ENCODE assay signal across 21 cellular contexts in the genomic region with DNA sequence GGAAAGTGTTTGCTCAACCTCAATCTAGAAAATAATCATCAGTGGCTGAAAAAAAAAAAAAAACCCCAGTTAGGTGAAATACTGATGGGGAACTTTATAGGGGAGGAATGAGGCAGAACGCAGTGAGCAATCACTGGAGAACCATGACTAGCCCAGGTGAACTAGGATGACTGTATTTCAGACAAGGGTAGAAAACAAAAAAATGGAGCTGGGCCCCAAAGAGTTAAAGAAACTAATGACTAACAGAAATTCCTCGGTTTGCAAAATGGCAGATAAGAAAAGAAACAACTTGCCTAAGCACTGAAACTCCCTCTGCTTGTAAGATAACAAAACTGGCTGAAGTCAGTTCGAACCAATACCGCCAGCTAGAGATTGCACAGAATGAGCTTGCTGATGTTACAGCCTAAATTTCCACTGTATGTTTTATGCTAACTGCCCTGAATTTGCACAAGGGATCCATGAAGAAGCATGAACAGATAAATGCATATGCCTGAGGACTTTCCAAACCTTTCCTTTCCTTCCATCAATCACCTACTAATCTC.
DNase-seq lines count a peak whose midpoint lies in the region; ATAC-seq and TF ChIP-seq lines count a peak whose summit lies in the region.
"Had no signal": no experiment of that assay in that cellular context is flagged by ENCODE, and none has a peak within 500 bp of the region (broad histone marks: within the 10 kb centered on the region; RNA-seq: fewer than 3 reads in every experiment).

No MANE protein-coding gene starts in this region.

- intact Hi-C loops in activated CD4-positive, alpha-beta T cell treated with anti-CD3 and anti-CD28 coated beads for 36 hours (cut with DNase I, micrococcal nuclease), result no loop called here
- intact Hi-C loops in activated CD4-positive, alpha-beta T cell treated with anti-CD3 and anti-CD28 coated beads, Interleukin-2, amount 10 ng/mL, durations not matched to agents 24 days and 14 days (cut with micrococcal nuclease), result no loop called here
- intact Hi-C loops in PC-9 (cut with micrococcal nuclease; ENCODE audit: unreplicated experiment), result no loop called here

- H3K79me2 ChIP-seq in smooth muscle cell (ENCODE audit: low read depth) (no peaks in the 10 kb centered on the region), PC-9 (ENCODE audit: low read depth) (no peaks in the 10 kb centered on the region)

- H2AFZ ChIP-seq in smooth muscle cell (ENCODE audit: low read depth) (peak overlapping the region; percentile 70), PC-9 (no peak overlapping the region)

- H4K20me1 ChIP-seq in smooth muscle cell (ENCODE audit: low read depth) (no peaks in the 10 kb centered on the region), PC-9 (ENCODE audit: insufficient read depth) (no peaks in the 10 kb centered on the region)

- CTCF ChIA-PET in activated CD4-positive, alpha-beta T cell treated with anti-CD3 and anti-CD28 coated beads for 36 hours (lab: Charles Lee), result interaction anchor here (1.0 kb wide), 1 partner anchor 11 kb away, joined by 3 read pairs; no protein-coding TSS in a partner anchor
- CTCF ChIA-PET in PC-9 (lab: Charles Lee), result interaction anchor here (0.7 kb wide), 1 partner anchor 218 kb away, joined by 7 read pairs; no protein-coding TSS in a partner anchor

- H3K4me3 ChIP-seq in RWPE2 (ENCODE audit: severe bottlenecking), result no peak overlapping the region
- H3K4me3 ChIP-seq in smooth muscle cell, result no peak overlapping the region
- H3K4me3 ChIP-seq in PC-9, result no peak overlapping the region
- H3K4me3 ChIP-seq: A549, Peyer's patch had no signal

- H3K36me3 ChIP-seq in RWPE2 (ENCODE audit: low read depth) (no peaks in the 10 kb centered on the region), smooth muscle cell (ENCODE audit: low read depth) (no peaks in the 10 kb centered on the region), PC-9 (ENCODE audit: low read depth) (no peaks in the 10 kb centered on the region)
- H3K36me3 ChIP-seq: Peyer's patch had no signal

- BruUV-seq in PC-9 (replicated peaks; lab: Mats Ljungman, UMichigan), result no TSS peak

- no peak for DNase-seq in activated CD4-positive, alpha-beta T cell treated with anti-CD3 and anti-CD28 coated beads for 36 hours
- DNase-seq in activated CD4-positive, alpha-beta T cell treated with anti-CD3 and anti-CD28 coated beads, Interleukin-2, amount 10 ng/mL, durations not matched to agents 24 days and 14 days, result no peak
- DNase-seq in RWPE2 (ENCODE audit: low spot score) (no peak), erythroblast (lab: John Stamatoyannopoulos, UW) (peak; percentile 84 to 88), smooth muscle cell (lab: John Stamatoyannopoulos, UW; ENCODE audit: unreplicated experiment) (no peak), PC-9 (no peak)
- no peak for DNase-seq in stimulated activated CD4-positive, alpha-beta T cell treated with anti-CD3 and anti-CD28 coated beads, Interleukin-4, amount 100 ng/mL, for 24 hours
- DNase-seq: activated CD8-positive, alpha-beta memory T cell treated with anti-CD3 and anti-CD28 coated beads, Interleukin-2, amount 50 U/mL, for 48 hours; activated naive CD4-positive, alpha-beta T cell treated with anti-CD3 and anti-CD28 coated beads, Interleukin-2, amount 10 ng/mL, durations not matched to agents 7 days and 5 days; central memory CD4-positive, alpha-beta T cell; GDM1; head of caudate nucleus; NCI-H1694; NCI-H524 treated with DMSO at 0.1 percent for 48 hours; Peyer's patch; posterior cingulate gyrus; T-helper 1 cell had no signal

- H3K4me1 ChIP-seq in RWPE2 (ENCODE audit: insufficient read depth, poor library complexity, severe bottlenecking), result peaks cover 6% of the 10 kb centered on the region
- peaks cover 14% of the 10 kb centered on the region for H3K4me1 ChIP-seq in smooth muscle cell (ENCODE audit: low read depth)
- no peaks in the 10 kb centered on the region for H3K4me1 ChIP-seq in PC-9 (replicated peaks; ENCODE audit: insufficient read depth)
- H3K4me1 ChIP-seq: A549, Peyer's patch had no signal

- H3F3A ChIP-seq in smooth muscle cell (ENCODE audit: low read depth) (peaks cover 17% of the 10 kb centered on the region), PC-9 (ENCODE audit: insufficient read depth, low read depth) (no peaks in the 10 kb centered on the region)

- no peaks in the 10 kb centered on the region for H3K9me3 Mint-ChIP-seq in activated CD4-positive, alpha-beta T cell treated with anti-CD3 and anti-CD28 coated beads for 36 hours (ENCODE audit: low read depth)
- no peaks in the 10 kb centered on the region for H3K9me3 Mint-ChIP-seq in activated CD4-positive, alpha-beta T cell treated with anti-CD3 and anti-CD28 coated beads, Interleukin-2, amount 10 ng/mL, durations not matched to agents 24 days and 14 days
- H3K9me3 Mint-ChIP-seq: activated naive CD4-positive, alpha-beta T cell treated with anti-CD3 and anti-CD28 coated beads, Interleukin-2, amount 10 ng/mL, durations not matched to agents 7 days and 5 days had no signal

- no peak overlapping the region for H3K27ac Mint-ChIP-seq in activated CD4-positive, alpha-beta T cell treated with anti-CD3 and anti-CD28 coated beads for 36 hours
- no peak overlapping the region for H3K27ac Mint-ChIP-seq in activated CD4-positive, alpha-beta T cell treated with anti-CD3 and anti-CD28 coated beads, Interleukin-2, amount 10 ng/mL, durations not matched to agents 24 days and 14 days
- H3K27ac Mint-ChIP-seq: activated naive CD4-positive, alpha-beta T cell treated with anti-CD3 and anti-CD28 coated beads, Interleukin-2, amount 10 ng/mL, durations not matched to agents 7 days and 5 days; CD14-positive monocyte had no signal

- TF ChIP-seq POLR2A in erythroblast (IDR thresholded peaks at IDR 0.05; ENCODE audit: low read length), result no peak

- POLR2A ChIA-PET in activated CD4-positive, alpha-beta T cell treated with anti-CD3 and anti-CD28 coated beads for 36 hours (lab: Charles Lee), result interaction anchor here (0.7 kb wide), 1 partner anchor 17 kb away, joined by 3 read pairs; no protein-coding TSS in a partner anchor
- POLR2A ChIA-PET in PC-9 (lab: Charles Lee; ENCODE audit: unreplicated experiment), result interaction anchor here (1.0 kb wide), 1 partner anchor 117 kb away, joined by 4 read pairs; no protein-coding TSS in a partner anchor

- no peak overlapping the region for H3K27ac ChIP-seq in RWPE2 (ENCODE audit: poor library complexity, severe bottlenecking)
- H3K27ac ChIP-seq in smooth muscle cell (ENCODE audit: low read depth), result peak overlapping the region; percentile 55
- no peak overlapping the region for H3K27ac ChIP-seq in PC-9
- H3K27ac ChIP-seq: A549, Peyer's patch had no signal

- ATAC-seq in activated CD4-positive, alpha-beta T cell treated with anti-CD3 and anti-CD28 coated beads for 36 hours, result peak; percentile 71
- ATAC-seq in RWPE2 (ENCODE audit: low read depth) (peak; percentile 61; the same call in 2 of the 3 replicates), HG02588 (IDR thresholded peaks at IDR 0.05; ENCODE audit: unreplicated experiment) (no peak)
- ATAC-seq: A549; activated CD4-positive, CD25-positive, alpha-beta regulatory T cell treated with anti-CD3 and anti-CD28 coated beads, Interleukin-2, amount 50 U/mL, for 24 hours had no signal

- H3K27me3 ChIP-seq in RWPE2 (ENCODE audit: insufficient read depth, poor library complexity, severe bottlenecking) (no peaks in the 10 kb centered on the region), smooth muscle cell (ENCODE audit: low read depth) (no peaks in the 10 kb centered on the region), PC-9 (ENCODE audit: insufficient read depth, low read depth) (no peaks in the 10 kb centered on the region)
- H3K27me3 ChIP-seq: Peyer's patch had no signal

- H3K9me2 ChIP-seq in PC-9 (ENCODE audit: insufficient read depth), result no peaks in the 10 kb centered on the region

- H3K9me3 ChIP-seq in RWPE2 (ENCODE audit: severe bottlenecking) (peaks cover 2% of the 10 kb centered on the region), smooth muscle cell (replicated peaks; ENCODE audit: low read depth) (no peaks in the 10 kb centered on the region), PC-9 (ENCODE audit: insufficient read depth, low read depth) (no peaks in the 10 kb centered on the region; the same call in 1 of the 2 replicates)
- H3K9me3 ChIP-seq: A549, Peyer's patch had no signal

- no peak overlapping the region for H3K9ac ChIP-seq in smooth muscle cell (ENCODE audit: low read depth)

- no peak overlapping the region for H3K4me3 Mint-ChIP-seq in activated CD4-positive, alpha-beta T cell treated with anti-CD3 and anti-CD28 coated beads for 36 hours
- no peak overlapping the region for H3K4me3 Mint-ChIP-seq in activated CD4-positive, alpha-beta T cell treated with anti-CD3 and anti-CD28 coated beads, Interleukin-2, amount 10 ng/mL, durations not matched to agents 24 days and 14 days
- H3K4me3 Mint-ChIP-seq: activated naive CD4-positive, alpha-beta T cell treated with anti-CD3 and anti-CD28 coated beads, Interleukin-2, amount 10 ng/mL, durations not matched to agents 7 days and 5 days; CD14-positive monocyte had no signal

- H3K4me1 Mint-ChIP-seq in activated CD4-positive, alpha-beta T cell treated with anti-CD3 and anti-CD28 coated beads for 36 hours, result no peaks in the 10 kb centered on the region
- no peaks in the 10 kb centered on the region for H3K4me1 Mint-ChIP-seq in activated CD4-positive, alpha-beta T cell treated with anti-CD3 and anti-CD28 coated beads, Interleukin-2, amount 10 ng/mL, durations not matched to agents 24 days and 14 days
- H3K4me1 Mint-ChIP-seq: activated naive CD4-positive, alpha-beta T cell treated with anti-CD3 and anti-CD28 coated beads, Interleukin-2, amount 10 ng/mL, durations not matched to agents 7 days and 5 days; CD14-positive monocyte had no signal

- TF ChIP-seq CTCF in RWPE2 (IDR thresholded peaks at IDR 0.05; ENCODE audit: poor library complexity, severe bottlenecking) (no peak), smooth muscle cell (IDR thresholded peaks at IDR 0.05; ENCODE audit: borderline replicate concordance, insufficient read depth, poor library complexity, severe bottlenecking) (no peak), PC-9 (conservative IDR thresholded peaks at IDR 0.05) (no peak)

- no peaks in the 10 kb centered on the region for H3K36me3 Mint-ChIP-seq in activated CD4-positive, alpha-beta T cell treated with anti-CD3 and anti-CD28 coated beads for 36 hours (ENCODE audit: low read depth)
- no peaks in the 10 kb centered on the region for H3K36me3 Mint-ChIP-seq in activated CD4-positive, alpha-beta T cell treated with anti-CD3 and anti-CD28 coated beads, Interleukin-2, amount 10 ng/mL, durations not matched to agents 24 days and 14 days (ENCODE audit: low read depth)
- H3K36me3 Mint-ChIP-seq: activated naive CD4-positive, alpha-beta T cell treated with anti-CD3 and anti-CD28 coated beads, Interleukin-2, amount 10 ng/mL, durations not matched to agents 7 days and 5 days; CD14-positive monocyte had no signal

- H3K4me2 ChIP-seq in smooth muscle cell, result peak overlapping the region; percentile 75
- no peak overlapping the region for H3K4me2 ChIP-seq in PC-9
- H3K4me2 ChIP-seq: A549 had no signal

- WGBS in smooth muscle cell (ENCODE audit: low lambda C conversion rate), result 18% methylated on average over 4 of the region's 4 CpGs

- peaks cover 23% of the 10 kb centered on the region for H3K27me3 Mint-ChIP-seq in activated CD4-positive, alpha-beta T cell treated with anti-CD3 and anti-CD28 coated beads for 36 hours
- peaks cover 15% of the 10 kb centered on the region for H3K27me3 Mint-ChIP-seq in activated CD4-positive, alpha-beta T cell treated with anti-CD3 and anti-CD28 coated beads, Interleukin-2, amount 10 ng/mL, durations not matched to agents 24 days and 14 days

Comparison
In these comparisons a context has a peak if more than half of its experiments do, and no peak if none do; other contexts are left out.
1. DNase-seq: peak in erythroblast (2 of 2); none in activated CD4-positive, alpha-beta T cell treated with anti-CD3 and anti-CD28 coated beads for 36 hours (single experiment), activated CD4-positive, alpha-beta T cell treated with anti-CD3 and anti-CD28 coated beads, Interleukin-2, amount 10 ng/mL, durations not matched to agents 24 days and 14 days (single experiment), RWPE2 (single experiment), smooth muscle cell (single experiment), stimulated activated CD4-positive, alpha-beta T cell treated with anti-CD3 and anti-CD28 coated beads, Interleukin-4, amount 100 ng/mL, for 24 hours (single experiment) and PC-9 (0 of 2).